Comparison of ENCODE assay signal across 25 cellular contexts in the genomic region with DNA sequence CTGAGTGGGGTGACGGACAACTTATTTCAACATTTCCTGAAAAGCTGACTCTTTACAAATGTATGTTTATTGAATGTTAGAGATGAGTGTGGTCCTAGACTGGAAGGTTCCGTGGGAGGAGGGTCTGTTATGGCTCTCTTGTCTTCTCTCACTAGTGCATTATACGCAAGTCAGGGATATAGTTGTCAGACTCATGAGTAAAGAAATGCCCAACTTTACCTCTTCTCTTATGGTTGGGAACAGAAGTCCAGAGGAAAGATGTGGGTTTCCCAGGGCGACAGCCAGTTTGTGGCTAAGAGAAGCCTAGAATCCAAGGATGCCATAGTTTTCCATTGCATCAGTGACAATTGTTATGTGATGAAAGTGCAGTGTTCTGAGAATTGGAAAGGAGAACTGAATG.
DNase-seq lines count a peak whose midpoint lies in the region; ATAC-seq, FAIRE-seq and TF ChIP-seq lines count a peak whose summit lies in the region.
"Had no signal": no experiment of that assay in that cellular context is flagged by ENCODE, and none has a peak within 500 bp of the region (broad histone marks: within the 10 kb centered on the region; RNA-seq: fewer than 3 reads in every experiment).

No MANE protein-coding gene starts in this region.

- no peaks in the 10 kb centered on the region for H3K79me1 ChIP-seq in H1 (ENCODE audit: low read depth, low read length)

- peaks cover 0 to 6% (median 0%) of the 10 kb centered on the region in 4 experiments; a peak in 3 of 7 replicates for H3K4me1 ChIP-seq in H1 (replicated peaks in 1 of 4; ENCODE audit: control insufficient read depth in 3 of 4, insufficient read depth in 4 of 4, low read length in 3 of 4)
- H3K4me1 ChIP-seq in CD4-positive, alpha-beta memory T cell (ENCODE audit: insufficient read depth, low read length): no peaks in the 10 kb centered on the region
- H3K4me1 ChIP-seq: A549 had no signal

- no peak overlapping the region; the same call in 1 of the 2 replicates for H2BK20ac ChIP-seq in H1 (ENCODE audit: low read length)

- no peaks in the 10 kb centered on the region; the same call in 1 of the 2 replicates for H3K23me2 ChIP-seq in H1 (ENCODE audit: low read depth, low read length)

- peak overlapping the region; percentile 1; the same call in 1 of the 2 replicates for H2AFZ ChIP-seq in H1 (ENCODE audit: low read length)
- H2AFZ ChIP-seq: GM23248 had no signal

- no peak overlapping the region for H3K4ac ChIP-seq in H1 (replicated peaks; ENCODE audit: insufficient read length, low read depth, low read length)

- H3K4me3 Mint-ChIP-seq in CD4-positive, alpha-beta memory T cell: no peak overlapping the region
- H3K4me3 Mint-ChIP-seq: B cell; CD4-positive, CD25-positive, alpha-beta regulatory T cell; CD8-positive, alpha-beta memory T cell; HFFc6 had no signal

- H3K36me3 Mint-ChIP-seq in CD4-positive, alpha-beta memory T cell: no peaks in the 10 kb centered on the region
- H3K36me3 Mint-ChIP-seq: CD4-positive, CD25-positive, alpha-beta regulatory T cell; CD8-positive, alpha-beta memory T cell had no signal

- DNase-seq in EH (ENCODE audit: low read depth) (peak; percentile 29), MV-4-11 (lab: John Stamatoyannopoulos, UW) (peak; percentile 58), H1 (ENCODE audit: low read depth in 1 of 2, low spot score in 2 of 2) (no peak), putamen (ENCODE audit: low spot score) (no peak)
- no peak for DNase-seq in CD4-positive, alpha-beta memory T cell
- DNase-seq: 8988T; ACHN; CD4-positive, CD25-positive, alpha-beta regulatory T cell; CD8-positive, alpha-beta memory T cell; DMS 273 treated with DMSO at 0.1 percent for 48 hours; DMS79; GM23248; HFFc6 had no signal

- H3K9me3 ChIP-seq in H1 (ENCODE audit: insufficient read depth in 2 of 2, low read depth in 1 of 2, low read length in 1 of 2): no peaks in the 10 kb centered on the region
- no peaks in the 10 kb centered on the region for H3K9me3 ChIP-seq in CD4-positive, alpha-beta memory T cell (ENCODE audit: control insufficient read depth in 1 of 2, low read length in 2 of 2)
- H3K9me3 ChIP-seq: A549, HAP-1 had no signal

- no peak for TF ChIP-seq CTCF in H1 (IDR thresholded peaks at IDR 0.05; ENCODE audit: control extremely low read depth in 1 of 3, insufficient read depth in 1 of 3, low read depth in 1 of 3, low read length in 3 of 3)

- H3K23ac ChIP-seq in H1 (ENCODE audit: insufficient read length): no peak overlapping the region

- H3K36me3 ChIP-seq in H1 (ENCODE audit: control insufficient read depth in 2 of 4, insufficient read depth in 4 of 4, low read length in 3 of 4): no peaks in the 10 kb centered on the region
- H3K36me3 ChIP-seq in CD4-positive, alpha-beta memory T cell (ENCODE audit: insufficient read depth, low read length): no peaks in the 10 kb centered on the region
- H3K36me3 ChIP-seq: BLaER1, HAP-1 had no signal

- H4K8ac ChIP-seq in H1 (ENCODE audit: extremely low read depth, insufficient read depth, low read length): no peak overlapping the region

- no peaks in the 10 kb centered on the region for H4K20me1 ChIP-seq in H1 (replicated peaks in 1 of 2; ENCODE audit: control insufficient read depth in 1 of 2, insufficient read depth in 2 of 2, low read length in 2 of 2)
- H4K20me1 ChIP-seq: BLaER1 had no signal

- peaks cover 0 to 6% (median 3%) of the 10 kb centered on the region in 8 donors for H3K9me3 Mint-ChIP-seq in CD4-positive, alpha-beta memory T cell
- H3K9me3 Mint-ChIP-seq: HFFc6 had no signal

- TF ChIP-seq RAD21 in H1 (IDR thresholded peaks at IDR 0.05 in 1 of 2, conservative IDR thresholded peaks at IDR 0.05 in 1 of 2; ENCODE audit: low read depth in 2 of 2, low read length in 2 of 2): no peak

- H3K4me2 ChIP-seq in H1 (ENCODE audit: insufficient read depth in 1 of 2, low read depth in 2 of 2, low read length in 2 of 2): no peak overlapping the region
- H3K4me2 ChIP-seq: A549, BLaER1 had no signal

- H3K18ac ChIP-seq in H1 (ENCODE audit: extremely low read depth, low read length): no peak overlapping the region

- 89% methylated on average over 4 of the region's 4 CpGs; no CpG with 5 or more reads in 1 of the 2 experiments for WGBS in H1 (ENCODE audit: extremely low coverage in 1 of 2, insufficient coverage in 1 of 2, insufficient read length in 1 of 2, insufficient replicate concordance in 2 of 2, low coverage in 1 of 2, low lambda C conversion rate in 2 of 2, missing lambda C conversion rate in 1 of 2), 2 experiments

- H2AK5ac ChIP-seq in H1 (ENCODE audit: low read depth, low read length): no peak overlapping the region

- H3K4me1 Mint-ChIP-seq in CD4-positive, alpha-beta memory T cell: no peaks in the 10 kb centered on the region
- H3K4me1 Mint-ChIP-seq: B cell; CD4-positive, CD25-positive, alpha-beta regulatory T cell; CD8-positive, alpha-beta memory T cell had no signal

- no peak overlapping the region for H2BK12ac ChIP-seq in H1 (ENCODE audit: low read depth, low read length)

- POLR2A ChIA-PET in H1 (lab: Charles Lee; ENCODE audit: partially characterized antibody): no interaction called here
- POLR2A ChIA-PET in CD4-positive, alpha-beta memory T cell (lab: Charles Lee; ENCODE audit: partially characterized antibody): no interaction called here

- H3K56ac ChIP-seq in H1 (replicated peaks; ENCODE audit: insufficient read length, low read depth, low read length): no peak overlapping the region

- no peak for FAIRE-seq in H1 (lab: Jason Lieb, UNC)
- FAIRE-seq: A549, D721Med, G401.6, GM12892, GM19239, H54 had no signal

- no peak for TF ChIP-seq POLR2A in H1 (IDR thresholded peaks at IDR 0.05; ENCODE audit: control extremely low read depth in 1 of 2, low read depth in 2 of 2, low read length in 2 of 2)

- ATAC-seq in HG03280 (IDR thresholded peaks at IDR 0.05; ENCODE audit: unreplicated experiment) (no peak), HG03457 (IDR thresholded peaks at IDR 0.05; ENCODE audit: unreplicated experiment) (no peak)
- ATAC-seq: A549 had no signal

- H3K27me3 Mint-ChIP-seq in CD4-positive, alpha-beta memory T cell: no peaks in the 10 kb centered on the region
- H3K27me3 Mint-ChIP-seq: B cell; CD4-positive, CD25-positive, alpha-beta regulatory T cell; CD8-positive, alpha-beta memory T cell had no signal

- no peak overlapping the region for H2BK120ac ChIP-seq in H1 (replicated peaks; ENCODE audit: low read depth, low read length)

- CTCF ChIA-PET in H1 (lab: Charles Lee; ENCODE audit: partially characterized antibody): interaction anchor here (1.3 kb wide), 1 partner anchor 9 kb away, joined by 3 read pairs; no protein-coding TSS in a partner anchor
- CTCF ChIA-PET in CD4-positive, alpha-beta memory T cell (lab: Charles Lee; ENCODE audit: partially characterized antibody): no interaction called here

- no peak overlapping the region for H3K27ac ChIP-seq in H1 (ENCODE audit: low read depth, low read length)
- H3K27ac ChIP-seq in CD4-positive, alpha-beta memory T cell (ENCODE audit: low read depth, low read length): no peak overlapping the region
- H3K27ac ChIP-seq: A549, BLaER1, C4-2B, GM23248 had no signal

- no peak overlapping the region for H3K27ac Mint-ChIP-seq in CD4-positive, alpha-beta memory T cell
- H3K27ac Mint-ChIP-seq: B cell; CD4-positive, CD25-positive, alpha-beta regulatory T cell; CD8-positive, alpha-beta memory T cell; HFFc6 had no signal

- no peak overlapping the region for H2BK5ac ChIP-seq in H1 (ENCODE audit: low read depth, low read length)

- intact Hi-C loops in CD4-positive, alpha-beta memory T cell (cut with micrococcal nuclease): no loop called here

- 0 out of 2 replicates have a peak overlapping the region, but pooled peaks have one; percentile 12 for H2BK15ac ChIP-seq in H1 (ENCODE audit: low read length)

- no peak overlapping the region for H4K5ac ChIP-seq in H1 (ENCODE audit: insufficient read length, low read depth, low read length)

- H3K9ac ChIP-seq in H1 (replicated peaks in 1 of 4; ENCODE audit: extremely low read depth in 1 of 4, low read depth in 3 of 4, low read length in 3 of 4): no peak overlapping the region
- H3K9ac ChIP-seq: BLaER1, GM23248 had no signal

- H4K91ac ChIP-seq in H1 (replicated peaks; ENCODE audit: insufficient read length, low read length): no peak overlapping the region

- H3K4me3 ChIP-seq in H1 (ENCODE audit: extremely low read depth in 1 of 4, insufficient read depth in 2 of 4, low read depth in 3 of 4, low read length in 4 of 4): no peak overlapping the region
- H3K4me3 ChIP-seq in CD4-positive, alpha-beta memory T cell (ENCODE audit: low read length in 2 of 2): no peak overlapping the region
- H3K4me3 ChIP-seq: A549, BLaER1, GM23248, HAP-1 had no signal

- no peak overlapping the region for H3K14ac ChIP-seq in H1 (ENCODE audit: insufficient read length)

- no peaks in the 10 kb centered on the region for H3K27me3 ChIP-seq in H1 (replicated peaks in 1 of 4; ENCODE audit: control insufficient read depth in 3 of 4, extremely low read depth in 1 of 4, insufficient read depth in 3 of 4, low read length in 3 of 4)
- H3K27me3 ChIP-seq in CD4-positive, alpha-beta memory T cell (ENCODE audit: insufficient read depth, low read length): no peaks in the 10 kb centered on the region
- H3K27me3 ChIP-seq: BLaER1 had no signal

- no peak for TF ChIP-seq EP300 in H1 (IDR thresholded peaks at IDR 0.05; ENCODE audit: borderline replicate concordance in 1 of 2, low read depth in 2 of 2, low read length in 2 of 2)

- H3K79me2 ChIP-seq in H1 (ENCODE audit: control insufficient read depth in 1 of 2, insufficient read depth in 2 of 2, low read length in 2 of 2): no peaks in the 10 kb centered on the region

TF ChIP-seq in H1, 55 proteins besides CTCF, POLR2A, EP300 and RAD21:
- no peak for TF ChIP-seq EGR1 (IDR thresholded peaks at IDR 0.05; ENCODE audit: borderline replicate concordance, low read depth, low read length)

Comparison
In these comparisons a context has a peak if more than half of its experiments do, and no peak if none do; other contexts are left out.
1. DNase-seq: peak in EH (single experiment) and MV-4-11 (single experiment); none in H1 (0 of 2), CD4-positive, alpha-beta memory T cell (0 of 5) and putamen (single experiment).